In the genomic region with DNA sequence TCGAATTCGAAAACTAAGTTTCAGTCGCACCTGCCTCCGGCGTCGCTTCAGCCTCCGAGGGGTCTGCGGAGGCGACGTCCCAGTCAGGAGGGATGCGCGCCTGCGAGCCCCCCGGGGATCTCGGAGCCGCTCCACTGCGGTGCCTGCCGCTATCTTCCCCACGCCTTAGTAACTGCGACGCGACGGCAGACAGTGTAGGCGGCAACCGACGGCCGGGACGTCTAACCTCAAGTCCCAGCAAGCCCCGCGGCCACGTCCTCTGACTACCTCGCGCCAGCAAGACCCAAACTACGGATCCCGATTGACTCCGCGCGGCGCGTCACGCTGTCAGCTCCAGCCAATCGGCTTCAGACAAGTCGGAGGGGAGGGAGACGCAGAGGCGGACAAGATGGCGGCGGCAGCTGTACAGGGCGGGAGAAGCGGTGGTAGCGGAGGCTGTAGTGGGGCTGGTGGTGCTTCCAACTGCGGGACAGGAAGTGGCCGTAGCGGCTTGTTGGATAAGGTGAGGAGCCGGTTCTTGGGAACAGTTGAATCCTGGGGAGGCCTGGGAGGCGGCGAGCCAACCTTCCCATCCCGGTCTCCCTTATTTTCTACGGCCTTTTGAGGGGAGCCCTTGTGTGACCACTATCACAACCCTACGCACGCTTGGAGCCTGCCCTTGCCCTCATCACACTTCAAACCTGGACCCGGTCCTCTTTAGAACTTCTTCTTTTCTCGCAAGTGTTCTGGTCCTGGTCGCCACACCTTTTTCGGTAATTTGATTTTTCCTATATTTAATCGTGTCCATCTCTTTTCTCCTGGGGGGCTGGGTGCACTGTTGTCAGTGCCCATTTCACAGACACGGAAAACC, we compare ENCODE assay signal across 1 cellular context.
TF ChIP-seq lines count a peak whose summit lies in the region.

A gene (plus strand): TSS at position 369 of the 850 bp plus-strand sequence. CDS start 20 bp downstream, at position 389.
A gene with protein sequence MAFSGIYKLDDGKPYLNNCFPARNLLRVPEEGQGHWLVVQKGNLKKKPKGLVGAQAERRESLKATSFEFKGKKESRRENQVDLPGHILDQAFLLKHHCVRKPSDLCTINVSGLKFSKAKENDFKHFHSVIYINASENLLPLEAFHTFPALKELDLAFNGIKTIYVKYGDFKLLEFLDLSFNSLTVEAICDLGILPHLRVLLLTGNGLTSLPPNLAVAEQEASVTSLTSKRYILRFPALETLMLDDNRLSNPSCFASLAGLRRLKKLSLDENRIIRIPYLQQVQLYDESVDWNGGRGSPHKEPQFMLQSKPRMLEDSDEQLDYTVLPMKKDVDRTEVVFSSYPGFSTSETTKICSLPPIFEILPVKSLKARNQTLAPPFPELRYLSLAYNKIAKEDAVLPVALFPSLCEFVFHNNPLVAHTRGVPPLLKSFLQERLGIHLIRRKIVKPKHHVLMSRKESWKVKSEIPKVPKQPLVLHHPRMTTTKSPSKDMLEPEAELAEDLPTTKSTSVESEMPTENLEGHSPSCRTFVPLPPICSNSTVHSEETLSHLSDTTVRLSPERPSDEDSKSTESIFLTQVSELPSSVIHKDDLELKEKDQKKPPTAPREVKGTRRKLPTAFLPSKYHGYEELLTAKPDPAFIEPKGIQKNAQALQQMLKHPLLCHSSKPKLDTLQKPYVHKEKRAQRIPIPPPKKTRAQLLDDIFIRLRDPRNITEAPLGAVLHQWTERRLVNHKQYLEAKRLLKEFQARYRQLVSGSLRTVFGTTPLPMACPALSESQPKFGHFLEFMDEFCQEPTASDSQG (minus strand): TSS at position 194 of the 850 bp plus-strand sequence. CDS start 8,213 bp downstream, outside the sequence.

TF ChIP-seq in K562, 482 proteins besides CTCF, POLR2A, EP300 and RAD21 (continued from another document and continues in another):
- TF ChIP-seq, protein P1, sequence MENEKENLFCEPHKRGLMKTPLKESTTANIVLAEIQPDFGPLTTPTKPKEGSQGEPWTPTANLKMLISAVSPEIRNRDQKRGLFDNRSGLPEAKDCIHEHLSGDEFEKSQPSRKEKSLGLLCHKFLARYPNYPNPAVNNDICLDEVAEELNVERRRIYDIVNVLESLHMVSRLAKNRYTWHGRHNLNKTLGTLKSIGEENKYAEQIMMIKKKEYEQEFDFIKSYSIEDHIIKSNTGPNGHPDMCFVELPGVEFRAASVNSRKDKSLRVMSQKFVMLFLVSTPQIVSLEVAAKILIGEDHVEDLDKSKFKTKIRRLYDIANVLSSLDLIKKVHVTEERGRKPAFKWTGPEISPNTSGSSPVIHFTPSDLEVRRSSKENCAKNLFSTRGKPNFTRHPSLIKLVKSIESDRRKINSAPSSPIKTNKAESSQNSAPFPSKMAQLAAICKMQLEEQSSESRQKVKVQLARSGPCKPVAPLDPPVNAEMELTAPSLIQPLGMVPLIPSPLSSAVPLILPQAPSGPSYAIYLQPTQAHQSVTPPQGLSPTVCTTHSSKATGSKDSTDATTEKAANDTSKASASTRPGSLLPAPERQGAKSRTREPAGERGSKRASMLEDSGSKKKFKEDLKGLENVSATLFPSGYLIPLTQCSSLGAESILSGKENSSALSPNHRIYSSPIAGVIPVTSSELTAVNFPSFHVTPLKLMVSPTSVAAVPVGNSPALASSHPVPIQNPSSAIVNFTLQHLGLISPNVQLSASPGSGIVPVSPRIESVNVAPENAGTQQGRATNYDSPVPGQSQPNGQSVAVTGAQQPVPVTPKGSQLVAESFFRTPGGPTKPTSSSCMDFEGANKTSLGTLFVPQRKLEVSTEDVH (IDR thresholded peaks at IDR 0.05; ENCODE audit: low read depth, partially characterized antibody) = no peak
- TF ChIP-seq RBM22 (IDR thresholded peaks at IDR 0.05; ENCODE audit: low read depth, low read length, poor library complexity, severe bottlenecking) (peak; percentile 89), NFIC (IDR thresholded peaks at IDR 0.05) (peak; percentile 96), KAT2B (IDR thresholded peaks at IDR 0.05; ENCODE audit: low read depth, low read length) (no peak), PRMT5 (CRISPR knock-in tag; IDR thresholded peaks at IDR 0.05) (no peak), SETDB1 (IDR thresholded peaks at IDR 0.05; ENCODE audit: low read length) (peak; percentile 48), C11orf30 (IDR thresholded peaks at IDR 0.05; ENCODE audit: low read depth) (peak; percentile 83), ADNP (tag; IDR thresholded peaks at IDR 0.05) (no peak; the same call in 1 of the 2 replicates), ZSCAN29 (IDR thresholded peaks at IDR 0.05) (peak; percentile 79; the same call in 1 of the 2 replicates), CBX5 (IDR thresholded peaks at IDR 0.05; ENCODE audit: borderline replicate concordance, low read depth) (no peak), ZNF175 (CRISPR knock-in tag; IDR thresholded peaks at IDR 0.05; ENCODE audit: low read depth) (no peak), GABPB1 (CRISPR knock-in tag; IDR thresholded peaks at IDR 0.05) (peak; percentile 70), SIRT6 (IDR thresholded peaks at IDR 0.05; ENCODE audit: low read depth, low read length) (no peak), ZNF143 (CRISPR knock-in tag; IDR thresholded peaks at IDR 0.05) (peak; percentile 89), TOE1 (IDR thresholded peaks at IDR 0.05; ENCODE audit: borderline replicate concordance) (peak; percentile 82), TOE1 (CRISPR knock-in tag; IDR thresholded peaks at IDR 0.05; ENCODE audit: borderline replicate concordance, low read depth) (no peak; the same call in 1 of the 2 replicates), GTF2F1 (IDR thresholded peaks at IDR 0.05; ENCODE audit: low read depth, low read length) (0 out of 2 replicates have a peak, but pooled peaks have one; percentile 62), ZZZ3 (IDR thresholded peaks at IDR 0.05) (0 out of 2 replicates have a peak, but pooled peaks have one; percentile 43), SIX5 (IDR thresholded peaks at IDR 0.05; ENCODE audit: borderline replicate concordance in 1 of 2, insufficient read depth in 1 of 2, low read depth in 1 of 2, low read length in 2 of 2) (peak; percentile 58 to 75; a peak in 3 of 4 replicates), ZNF133 (CRISPR knock-in tag; IDR thresholded peaks at IDR 0.05) (no peak), SP1 (CRISPR knock-in tag; IDR thresholded peaks at IDR 0.05) (peak; percentile 93), PHF8 (IDR thresholded peaks at IDR 0.05; ENCODE audit: borderline replicate concordance, low read length) (peak; percentile 99), KDM4B (IDR thresholded peaks at IDR 0.05; ENCODE audit: borderline replicate concordance in 2 of 2, low read depth in 1 of 2) (peak in 1 of 2 experiments; percentile 9; a peak in 1 of 4 replicates), POLR2B (IDR thresholded peaks at IDR 0.05; ENCODE audit: low read depth, partially characterized antibody) (peak; percentile 92), ATF1 (CRISPR knock-in tag; IDR thresholded peaks at IDR 0.05) (no peak; the same call in none of the 2 replicates), ATF1 (tag; IDR thresholded peaks at IDR 0.05) (peak; percentile 97)
- TF ChIP-seq, protein P2, sequence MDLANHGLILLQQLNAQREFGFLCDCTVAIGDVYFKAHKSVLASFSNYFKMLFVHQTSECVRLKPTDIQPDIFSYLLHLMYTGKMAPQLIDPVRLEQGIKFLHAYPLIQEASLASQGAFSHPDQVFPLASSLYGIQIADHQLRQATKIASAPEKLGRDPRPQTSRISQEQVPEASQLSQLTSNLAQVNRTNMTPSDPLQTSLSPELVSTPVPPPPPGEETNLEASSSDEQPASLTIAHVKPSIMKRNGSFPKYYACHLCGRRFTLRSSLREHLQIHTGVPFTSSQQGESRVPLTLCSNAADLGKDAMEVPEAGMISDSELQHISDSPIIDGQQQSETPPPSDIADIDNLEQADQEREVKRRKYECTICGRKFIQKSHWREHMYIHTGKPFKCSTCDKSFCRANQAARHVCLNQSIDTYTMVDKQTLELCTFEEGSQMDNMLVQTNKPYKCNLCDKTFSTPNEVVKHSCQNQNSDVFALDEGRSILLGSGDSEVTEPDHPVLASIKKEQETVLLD (IDR thresholded peaks at IDR 0.05) = peak; percentile 85
- TF ChIP-seq, protein P3, sequence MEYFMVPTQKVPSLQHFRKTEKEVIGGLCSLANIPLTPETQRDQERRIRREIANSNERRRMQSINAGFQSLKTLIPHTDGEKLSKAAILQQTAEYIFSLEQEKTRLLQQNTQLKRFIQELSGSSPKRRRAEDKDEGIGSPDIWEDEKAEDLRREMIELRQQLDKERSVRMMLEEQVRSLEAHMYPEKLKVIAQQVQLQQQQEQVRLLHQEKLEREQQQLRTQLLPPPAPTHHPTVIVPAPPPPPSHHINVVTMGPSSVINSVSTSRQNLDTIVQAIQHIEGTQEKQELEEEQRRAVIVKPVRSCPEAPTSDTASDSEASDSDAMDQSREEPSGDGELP (CRISPR knock-in tag; IDR thresholded peaks at IDR 0.05; ENCODE audit: borderline replicate concordance) = peak; percentile 97
- TF ChIP-seq, protein P4, sequence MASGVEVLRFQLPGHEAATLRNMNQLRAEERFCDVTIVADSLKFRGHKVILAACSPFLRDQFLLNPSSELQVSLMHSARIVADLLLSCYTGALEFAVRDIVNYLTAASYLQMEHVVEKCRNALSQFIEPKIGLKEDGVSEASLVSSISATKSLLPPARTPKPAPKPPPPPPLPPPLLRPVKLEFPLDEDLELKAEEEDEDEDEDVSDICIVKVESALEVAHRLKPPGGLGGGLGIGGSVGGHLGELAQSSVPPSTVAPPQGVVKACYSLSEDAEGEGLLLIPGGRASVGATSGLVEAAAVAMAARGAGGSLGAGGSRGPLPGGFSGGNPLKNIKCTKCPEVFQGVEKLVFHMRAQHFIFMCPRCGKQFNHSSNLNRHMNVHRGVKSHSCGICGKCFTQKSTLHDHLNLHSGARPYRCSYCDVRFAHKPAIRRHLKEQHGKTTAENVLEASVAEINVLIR (CRISPR knock-in tag; IDR thresholded peaks at IDR 0.05) = peak; percentile 77
- TF ChIP-seq, protein P5, sequence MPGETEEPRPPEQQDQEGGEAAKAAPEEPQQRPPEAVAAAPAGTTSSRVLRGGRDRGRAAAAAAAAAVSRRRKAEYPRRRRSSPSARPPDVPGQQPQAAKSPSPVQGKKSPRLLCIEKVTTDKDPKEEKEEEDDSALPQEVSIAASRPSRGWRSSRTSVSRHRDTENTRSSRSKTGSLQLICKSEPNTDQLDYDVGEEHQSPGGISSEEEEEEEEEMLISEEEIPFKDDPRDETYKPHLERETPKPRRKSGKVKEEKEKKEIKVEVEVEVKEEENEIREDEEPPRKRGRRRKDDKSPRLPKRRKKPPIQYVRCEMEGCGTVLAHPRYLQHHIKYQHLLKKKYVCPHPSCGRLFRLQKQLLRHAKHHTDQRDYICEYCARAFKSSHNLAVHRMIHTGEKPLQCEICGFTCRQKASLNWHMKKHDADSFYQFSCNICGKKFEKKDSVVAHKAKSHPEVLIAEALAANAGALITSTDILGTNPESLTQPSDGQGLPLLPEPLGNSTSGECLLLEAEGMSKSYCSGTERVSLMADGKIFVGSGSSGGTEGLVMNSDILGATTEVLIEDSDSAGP (CRISPR knock-in tag; IDR thresholded peaks at IDR 0.05) = peak; percentile 45; the same call in 1 of the 2 replicates
- TF ChIP-seq, protein P6, sequence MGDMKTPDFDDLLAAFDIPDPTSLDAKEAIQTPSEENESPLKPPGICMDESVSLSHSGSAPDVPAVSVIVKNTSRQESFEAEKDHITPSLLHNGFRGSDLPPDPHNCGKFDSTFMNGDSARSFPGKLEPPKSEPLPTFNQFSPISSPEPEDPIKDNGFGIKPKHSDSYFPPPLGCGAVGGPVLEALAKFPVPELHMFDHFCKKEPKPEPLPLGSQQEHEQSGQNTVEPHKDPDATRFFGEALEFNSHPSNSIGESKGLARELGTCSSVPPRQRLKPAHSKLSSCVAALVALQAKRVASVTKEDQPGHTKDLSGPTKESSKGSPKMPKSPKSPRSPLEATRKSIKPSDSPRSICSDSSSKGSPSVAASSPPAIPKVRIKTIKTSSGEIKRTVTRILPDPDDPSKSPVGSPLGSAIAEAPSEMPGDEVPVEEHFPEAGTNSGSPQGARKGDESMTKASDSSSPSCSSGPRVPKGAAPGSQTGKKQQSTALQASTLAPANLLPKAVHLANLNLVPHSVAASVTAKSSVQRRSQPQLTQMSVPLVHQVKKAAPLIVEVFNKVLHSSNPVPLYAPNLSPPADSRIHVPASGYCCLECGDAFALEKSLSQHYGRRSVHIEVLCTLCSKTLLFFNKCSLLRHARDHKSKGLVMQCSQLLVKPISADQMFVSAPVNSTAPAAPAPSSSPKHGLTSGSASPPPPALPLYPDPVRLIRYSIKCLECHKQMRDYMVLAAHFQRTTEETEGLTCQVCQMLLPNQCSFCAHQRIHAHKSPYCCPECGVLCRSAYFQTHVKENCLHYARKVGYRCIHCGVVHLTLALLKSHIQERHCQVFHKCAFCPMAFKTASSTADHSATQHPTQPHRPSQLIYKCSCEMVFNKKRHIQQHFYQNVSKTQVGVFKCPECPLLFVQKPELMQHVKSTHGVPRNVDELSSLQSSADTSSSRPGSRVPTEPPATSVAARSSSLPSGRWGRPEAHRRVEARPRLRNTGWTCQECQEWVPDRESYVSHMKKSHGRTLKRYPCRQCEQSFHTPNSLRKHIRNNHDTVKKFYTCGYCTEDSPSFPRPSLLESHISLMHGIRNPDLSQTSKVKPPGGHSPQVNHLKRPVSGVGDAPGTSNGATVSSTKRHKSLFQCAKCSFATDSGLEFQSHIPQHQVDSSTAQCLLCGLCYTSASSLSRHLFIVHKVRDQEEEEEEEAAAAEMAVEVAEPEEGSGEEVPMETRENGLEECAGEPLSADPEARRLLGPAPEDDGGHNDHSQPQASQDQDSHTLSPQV (IDR thresholded peaks at IDR 0.05) = peak; percentile 58; the same call in 1 of the 2 replicates
- TF ChIP-seq, protein P7, sequence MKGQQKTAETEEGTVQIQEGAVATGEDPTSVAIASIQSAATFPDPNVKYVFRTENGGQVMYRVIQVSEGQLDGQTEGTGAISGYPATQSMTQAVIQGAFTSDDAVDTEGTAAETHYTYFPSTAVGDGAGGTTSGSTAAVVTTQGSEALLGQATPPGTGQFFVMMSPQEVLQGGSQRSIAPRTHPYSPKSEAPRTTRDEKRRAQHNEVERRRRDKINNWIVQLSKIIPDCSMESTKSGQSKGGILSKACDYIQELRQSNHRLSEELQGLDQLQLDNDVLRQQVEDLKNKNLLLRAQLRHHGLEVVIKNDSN (CRISPR knock-in tag; IDR thresholded peaks at IDR 0.05) = peak; percentile 97
- TF ChIP-seq, protein P8, sequence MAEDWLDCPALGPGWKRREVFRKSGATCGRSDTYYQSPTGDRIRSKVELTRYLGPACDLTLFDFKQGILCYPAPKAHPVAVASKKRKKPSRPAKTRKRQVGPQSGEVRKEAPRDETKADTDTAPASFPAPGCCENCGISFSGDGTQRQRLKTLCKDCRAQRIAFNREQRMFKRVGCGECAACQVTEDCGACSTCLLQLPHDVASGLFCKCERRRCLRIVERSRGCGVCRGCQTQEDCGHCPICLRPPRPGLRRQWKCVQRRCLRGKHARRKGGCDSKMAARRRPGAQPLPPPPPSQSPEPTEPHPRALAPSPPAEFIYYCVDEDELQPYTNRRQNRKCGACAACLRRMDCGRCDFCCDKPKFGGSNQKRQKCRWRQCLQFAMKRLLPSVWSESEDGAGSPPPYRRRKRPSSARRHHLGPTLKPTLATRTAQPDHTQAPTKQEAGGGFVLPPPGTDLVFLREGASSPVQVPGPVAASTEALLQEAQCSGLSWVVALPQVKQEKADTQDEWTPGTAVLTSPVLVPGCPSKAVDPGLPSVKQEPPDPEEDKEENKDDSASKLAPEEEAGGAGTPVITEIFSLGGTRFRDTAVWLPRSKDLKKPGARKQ (CRISPR knock-in tag; IDR thresholded peaks at IDR 0.05) = no peak
- TF ChIP-seq, protein P9, sequence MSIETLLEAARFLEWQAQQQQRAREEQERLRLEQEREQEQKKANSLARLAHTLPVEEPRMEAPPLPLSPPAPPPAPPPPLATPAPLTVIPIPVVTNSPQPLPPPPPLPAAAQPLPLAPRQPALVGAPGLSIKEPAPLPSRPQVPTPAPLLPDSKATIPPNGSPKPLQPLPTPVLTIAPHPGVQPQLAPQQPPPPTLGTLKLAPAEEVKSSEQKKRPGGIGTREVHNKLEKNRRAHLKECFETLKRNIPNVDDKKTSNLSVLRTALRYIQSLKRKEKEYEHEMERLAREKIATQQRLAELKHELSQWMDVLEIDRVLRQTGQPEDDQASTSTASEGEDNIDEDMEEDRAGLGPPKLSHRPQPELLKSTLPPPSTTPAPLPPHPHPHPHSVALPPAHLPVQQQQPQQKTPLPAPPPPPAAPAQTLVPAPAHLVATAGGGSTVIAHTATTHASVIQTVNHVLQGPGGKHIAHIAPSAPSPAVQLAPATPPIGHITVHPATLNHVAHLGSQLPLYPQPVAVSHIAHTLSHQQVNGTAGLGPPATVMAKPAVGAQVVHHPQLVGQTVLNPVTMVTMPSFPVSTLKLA (conservative IDR thresholded peaks at IDR 0.05) = peak; percentile 93 to 97
